10 cellular contexts compared by ENCODE assay signal in genomic region chr15:90718232-90718631, GRCh38. TPM values are rescaled to one million over a fixed set of nuclear protein-coding genes. Genes with fewer than 3 reads are reported as not detected.
DNase-seq lines count a peak whose midpoint lies in the region; ATAC-seq and TF ChIP-seq lines count a peak whose summit lies in the region.
"Had no signal": no experiment of that assay in that cellular context is flagged by ENCODE, and none has a peak within 500 bp of the region (broad histone marks: within the 10 kb centered on the region; RNA-seq: fewer than 3 reads in every experiment).

No MANE protein-coding gene starts in this region.

- TF ChIP-seq CTCF in endothelial cell (IDR thresholded peaks at IDR 0.05; ENCODE audit: unreplicated experiment): no peak
- no peak for TF ChIP-seq CTCF in retinal pigment epithelial cell (conservative IDR thresholded peaks at IDR 0.05; ENCODE audit: low read depth, low read length)
- no peak for TF ChIP-seq CTCF in GM10266 (IDR thresholded peaks at IDR 0.05; ENCODE audit: control insufficient read depth, insufficient read depth, low read depth, missing control alignments)

- peak overlapping the region; percentile 87 for H3K4me3 ChIP-seq in retinal pigment epithelial cell (ENCODE audit: low read length)

- H3K4me1 Mint-ChIP-seq in activated CD4-positive, alpha-beta T cell treated with anti-CD3 and anti-CD28 coated beads for 36 hours: peaks cover 17% of the 10 kb centered on the region
- peaks cover 14% of the 10 kb centered on the region for H3K4me1 Mint-ChIP-seq in endothelial cell (ENCODE audit: unreplicated experiment)

- peaks cover 8% of the 10 kb centered on the region for H3K36me3 Mint-ChIP-seq in activated CD4-positive, alpha-beta T cell treated with anti-CD3 and anti-CD28 coated beads for 36 hours (ENCODE audit: low read depth)
- peaks cover 3% of the 10 kb centered on the region for H3K36me3 Mint-ChIP-seq in endothelial cell (ENCODE audit: low read depth, unreplicated experiment)

- peak overlapping the region; percentile 80 for H3K4me3 Mint-ChIP-seq in activated CD4-positive, alpha-beta T cell treated with anti-CD3 and anti-CD28 coated beads for 36 hours
- H3K4me3 Mint-ChIP-seq in endothelial cell (ENCODE audit: unreplicated experiment): peak overlapping the region; percentile 92

- ATAC-seq in activated CD4-positive, alpha-beta T cell treated with anti-CD3 and anti-CD28 coated beads for 36 hours: no peak
- ATAC-seq in HG02870 (IDR thresholded peaks at IDR 0.05; ENCODE audit: unreplicated experiment) (no peak), GM21390 (IDR thresholded peaks at IDR 0.05; ENCODE audit: unreplicated experiment) (no peak)

- intact Hi-C loops in activated CD4-positive, alpha-beta T cell treated with anti-CD3 and anti-CD28 coated beads for 36 hours (cut with DNase I, micrococcal nuclease): no loop called here

- CTCF ChIA-PET in activated CD4-positive, alpha-beta T cell treated with anti-CD3 and anti-CD28 coated beads for 36 hours (lab: Charles Lee): interaction anchor here (0.6 to 2.3 kb wide), 9 partner anchors 9 to 221 kb away, joined by 3 to 14 read pairs (median 4); no protein-coding TSS in a partner anchor

- H3K9me3 Mint-ChIP-seq in activated CD4-positive, alpha-beta T cell treated with anti-CD3 and anti-CD28 coated beads for 36 hours (ENCODE audit: low read depth): no peaks in the 10 kb centered on the region
- H3K9me3 Mint-ChIP-seq in endothelial cell (ENCODE audit: unreplicated experiment): no peaks in the 10 kb centered on the region

- DNase-seq in activated CD4-positive, alpha-beta T cell treated with anti-CD3 and anti-CD28 coated beads for 36 hours: no peak
- DNase-seq in activated CD4-positive, alpha-beta T cell treated with anti-CD3 and anti-CD28 coated beads, Interleukin-2, amount 50 U/mL, for 48 hours: no peak
- peak; percentile 49 for DNase-seq in OCI-M1 (lab: John Stamatoyannopoulos, UW)
- DNase-seq in endothelial cell (ENCODE audit: low spot score): no peak
- no peak for DNase-seq in retinal pigment epithelial cell (ENCODE audit: low read depth)
- DNase-seq in GM10266 (ENCODE audit: extremely low spot score): no peak
- DNase-seq: colonic mucosa, NCI-H187 had no signal

- H3K27ac Mint-ChIP-seq in activated CD4-positive, alpha-beta T cell treated with anti-CD3 and anti-CD28 coated beads for 36 hours: peak overlapping the region; percentile 83
- H3K27ac Mint-ChIP-seq in endothelial cell (ENCODE audit: unreplicated experiment): peak overlapping the region; percentile 85

- POLR2A ChIA-PET in activated CD4-positive, alpha-beta T cell treated with anti-CD3 and anti-CD28 coated beads for 36 hours (lab: Charles Lee): interaction anchor here (1.1 to 1.7 kb wide), 7 partner anchors 19 to 217 kb away, joined by 3 to 9 read pairs (median 4); partner anchors contain the start of genes MAN2A2 and UNC45A

- H3K27me3 Mint-ChIP-seq in activated CD4-positive, alpha-beta T cell treated with anti-CD3 and anti-CD28 coated beads for 36 hours: no peaks in the 10 kb centered on the region
- peaks cover 2% of the 10 kb centered on the region for H3K27me3 Mint-ChIP-seq in endothelial cell (ENCODE audit: unreplicated experiment)

RNA-seq across cellular contexts. Expression of gene BLM, which starts 1.1 kb away (rescaled TPM):
- 10 to 100 TPM; 59.5 to 73.7 TPM for total RNA-seq in activated CD4-positive, alpha-beta T cell treated with anti-CD3 and anti-CD28 coated beads for 36 hours
- total RNA-seq in endothelial cell (ENCODE audit: unreplicated experiment): 11.5 TPM
